In genomic region chr4:33465565-33465964, GRCh38 we compare ENCODE assay signal across 38 cellular contexts.
"Had no signal": no experiment of that assay in that cellular context is flagged by ENCODE, and none has a peak within 500 bp of the region (broad histone marks: within the 10 kb centered on the region; RNA-seq: fewer than 3 reads in every experiment).

No MANE protein-coding gene starts in this region.

- H3K27ac Mint-ChIP-seq: activated B cell treated with CpG ODN at 0.5 μM for 24 hours; activated CD4-positive, alpha-beta memory T cell treated with anti-CD3 and anti-CD28 coated beads for 36 hours; activated CD4-positive, alpha-beta T cell treated with anti-CD3 and anti-CD28 coated beads, Interleukin-2, amount 10 ng/mL, durations not matched to agents 24 days and 14 days; activated CD8-positive, alpha-beta T cell treated with anti-CD3 and anti-CD28 coated beads for 36 hours; activated naive CD4-positive, alpha-beta T cell treated with anti-CD3 and anti-CD28 coated beads for 36 hours; activated naive CD4-positive, alpha-beta T cell treated with anti-CD3 and anti-CD28 coated beads, Interleukin-2, amount 50 U/mL, for 72 hours; activated naive CD8-positive, alpha-beta T cell treated with anti-CD3 and anti-CD28 coated beads for 36 hours; activated T-cell treated with anti-CD3 and anti-CD28 coated beads, Interleukin-2, amount 50 U/mL, for 72 hours; activated T-helper 1 cell treated with anti-CD3 and anti-CD28 coated beads, Interleukin-12 subunit alpha, Interleukin-12 subunit beta, Interleukin-2, Interleukin-4 antibody, amounts not matched to agents 30 ng/mL and 10 ng/mL and 1 ng/mL, durations not matched to agents 14 hours and 24 hours and 36 hours; activated T-helper 17 cell treated with anti-CD3 and anti-CD28 coated beads, Interleukin-2, amount 50 U/mL, for 72 hours; brain; T-helper 1 cell treated with Interleukin-12 subunit alpha and Interleukin-12 subunit beta and Interleukin-4 antibody, amounts not matched to agents 30 μg/mL and 1 μg/mL, for 36 hours; T-helper 2 cell treated with Interferon-gamma antibody and Interleukin-4, amounts not matched to agents 5 μg/mL and 100 μg/mL, for 36 hours had no signal

- H3K4me3 Mint-ChIP-seq: activated B cell treated with CpG ODN at 0.5 μM for 24 hours; activated CD4-positive, alpha-beta memory T cell treated with anti-CD3 and anti-CD28 coated beads for 36 hours; activated CD4-positive, alpha-beta T cell treated with anti-CD3 and anti-CD28 coated beads, Interleukin-2, amount 10 ng/mL, durations not matched to agents 24 days and 14 days; activated CD8-positive, alpha-beta T cell treated with anti-CD3 and anti-CD28 coated beads for 36 hours; activated naive CD4-positive, alpha-beta T cell treated with anti-CD3 and anti-CD28 coated beads for 36 hours; activated naive CD8-positive, alpha-beta T cell treated with anti-CD3 and anti-CD28 coated beads for 36 hours; activated T-cell treated with anti-CD3 and anti-CD28 coated beads, Interleukin-2, amount 50 U/mL, for 4 hours; activated T-cell treated with anti-CD3 and anti-CD28 coated beads, Interleukin-2, amount 50 U/mL, for 72 hours; activated T-helper 1 cell treated with anti-CD3 and anti-CD28 coated beads, Interleukin-12 subunit alpha, Interleukin-12 subunit beta, Interleukin-2, Interleukin-4 antibody, amounts not matched to agents 30 ng/mL and 10 ng/mL and 1 ng/mL, durations not matched to agents 14 hours and 24 hours and 36 hours; activated T-helper 17 cell treated with anti-CD3 and anti-CD28 coated beads, Interleukin-2, amount 50 U/mL, for 72 hours; brain; central memory CD8-positive, alpha-beta T cell; T-helper 1 cell treated with Interleukin-12 subunit alpha and Interleukin-12 subunit beta and Interleukin-4 antibody, amounts not matched to agents 30 μg/mL and 1 μg/mL, for 36 hours; T-helper 2 cell treated with Interferon-gamma antibody and Interleukin-4, amounts not matched to agents 5 μg/mL and 100 μg/mL, for 36 hours had no signal

- ATAC-seq: activated CD8-positive, alpha-beta T cell treated with anti-CD3 and anti-CD28 coated beads for 36 hours; activated naive CD4-positive, alpha-beta T cell treated with anti-CD3 and anti-CD28 coated beads, Interleukin-2, amount 50 U/mL, for 72 hours; activated T-cell treated with anti-CD3 and anti-CD28 coated beads, Interleukin-2, amount 50 U/mL, for 4 hours; activated T-cell treated with anti-CD3 and anti-CD28 coated beads, Interleukin-2, amount 50 U/mL, for 72 hours; activated T-helper 17 cell treated with anti-CD3 and anti-CD28 coated beads, Interleukin-2, amount 50 U/mL, for 72 hours had no signal

- H3K36me3 Mint-ChIP-seq: activated CD4-positive, alpha-beta memory T cell treated with anti-CD3 and anti-CD28 coated beads for 36 hours; activated naive CD4-positive, alpha-beta T cell treated with anti-CD3 and anti-CD28 coated beads, Interleukin-2, amount 50 U/mL, for 72 hours; activated naive CD8-positive, alpha-beta T cell treated with anti-CD3 and anti-CD28 coated beads for 36 hours; brain had no signal

- H3K4me3 ChIP-seq: adrenal gland, cardiac muscle cell had no signal

- FAIRE-seq: astrocyte, bronchial epithelial cell, TTC549 had no signal

- H3K4me1 ChIP-seq: adrenal gland had no signal

- H3K4me1 Mint-ChIP-seq: activated B cell treated with CpG ODN at 0.5 μM for 24 hours; activated CD4-positive, alpha-beta T cell treated with anti-CD3 and anti-CD28 coated beads, Interleukin-2, amount 10 ng/mL, durations not matched to agents 24 days and 14 days; activated naive CD8-positive, alpha-beta T cell treated with anti-CD3 and anti-CD28 coated beads for 36 hours; activated T-helper 17 cell treated with anti-CD3 and anti-CD28 coated beads, Interleukin-2, amount 50 U/mL, for 72 hours; brain; central memory CD8-positive, alpha-beta T cell had no signal

- H3K9me3 Mint-ChIP-seq: activated B cell treated with CpG ODN at 0.5 μM for 24 hours; activated CD4-positive, alpha-beta T cell treated with anti-CD3 and anti-CD28 coated beads, Interleukin-2, amount 10 ng/mL, durations not matched to agents 24 days and 14 days; brain had no signal

- H3K9me3 ChIP-seq: adrenal gland had no signal

- H3K36me3 ChIP-seq: adrenal gland, cardiac muscle cell had no signal

- H3K27me3 Mint-ChIP-seq: activated B cell treated with CpG ODN at 0.5 μM for 24 hours; activated CD4-positive, alpha-beta memory T cell treated with anti-CD3 and anti-CD28 coated beads for 36 hours; activated CD4-positive, alpha-beta T cell treated with anti-CD3 and anti-CD28 coated beads, Interleukin-2, amount 10 ng/mL, durations not matched to agents 24 days and 14 days; activated CD8-positive, alpha-beta T cell treated with anti-CD3 and anti-CD28 coated beads for 36 hours; activated naive CD8-positive, alpha-beta T cell treated with anti-CD3 and anti-CD28 coated beads for 36 hours; activated T-helper 17 cell treated with anti-CD3 and anti-CD28 coated beads, Interleukin-2, amount 50 U/mL, for 72 hours; central memory CD8-positive, alpha-beta T cell had no signal

- H3K27ac ChIP-seq: adrenal gland, cardiac muscle cell, VCaP had no signal

- DNase-seq: activated B cell treated with CpG ODN at 0.5 μM for 24 hours; activated CD4-positive, alpha-beta memory T cell treated with anti-CD3 and anti-CD28 coated beads for 36 hours; activated CD4-positive, alpha-beta T cell treated with anti-CD3 and anti-CD28 coated beads for 4 hours; activated CD4-positive, alpha-beta T cell treated with anti-CD3 and anti-CD28 coated beads, Interleukin-2, amount 10 ng/mL, durations not matched to agents 24 days and 14 days; activated CD4-positive, alpha-beta T cell treated with anti-CD3 and anti-CD28 coated beads, Interleukin-2, amount 50 U/mL, for 1 hour; activated CD4-positive, alpha-beta T cell treated with anti-CD3 and anti-CD28 coated beads, Interleukin-2, amount 50 U/mL, for 4 hours; activated CD4-positive, CD25-positive, alpha-beta regulatory T cell treated with anti-CD3 and anti-CD28 coated beads, Interleukin-2, amount 50 U/mL, for 72 hours; activated CD8-positive, alpha-beta memory T cell treated with anti-CD3 and anti-CD28 coated beads, Interleukin-2, amount 50 U/mL, for 4 hours; activated CD8-positive, alpha-beta T cell treated with anti-CD3 and anti-CD28 coated beads for 36 hours; activated effector memory CD4-positive, alpha-beta T cell treated with anti-CD3 and anti-CD28 coated beads, Interleukin-2, amount 50 U/mL, for 16 hours; activated gamma-delta T cell treated with Interleukin-2 at 50 U/mL for 16 hours; activated naive CD4-positive, alpha-beta T cell; activated naive CD4-positive, alpha-beta T cell treated with anti-CD3 and anti-CD28 coated beads for 36 hours; activated naive CD4-positive, alpha-beta T cell treated with anti-CD3 and anti-CD28 coated beads, Interleukin-2, amount 50 U/mL, for 16 hours; activated naive CD8-positive, alpha-beta T cell treated with anti-CD3 and anti-CD28 coated beads for 36 hours; activated T-cell treated with anti-CD3 and anti-CD28 coated beads for 4 hours; activated T-cell treated with anti-CD3 and anti-CD28 coated beads, Interleukin-2, amount 50 U/mL, for 1 hour; activated T-cell treated with anti-CD3 and anti-CD28 coated beads, Interleukin-2, amount 50 U/mL, for 4 hours; activated T-cell treated with anti-CD3 and anti-CD28 coated beads, Interleukin-2, amount 50 U/mL, for 72 hours; adrenal gland; amniotic stem cell; aorta; caudate nucleus; cerebellar nuclear complex; T-helper 2 cell; T-helper 9 cell had no signal

- H3K27me3 ChIP-seq: adrenal gland, cardiac muscle cell had no signal
